In the genomic region with DNA sequence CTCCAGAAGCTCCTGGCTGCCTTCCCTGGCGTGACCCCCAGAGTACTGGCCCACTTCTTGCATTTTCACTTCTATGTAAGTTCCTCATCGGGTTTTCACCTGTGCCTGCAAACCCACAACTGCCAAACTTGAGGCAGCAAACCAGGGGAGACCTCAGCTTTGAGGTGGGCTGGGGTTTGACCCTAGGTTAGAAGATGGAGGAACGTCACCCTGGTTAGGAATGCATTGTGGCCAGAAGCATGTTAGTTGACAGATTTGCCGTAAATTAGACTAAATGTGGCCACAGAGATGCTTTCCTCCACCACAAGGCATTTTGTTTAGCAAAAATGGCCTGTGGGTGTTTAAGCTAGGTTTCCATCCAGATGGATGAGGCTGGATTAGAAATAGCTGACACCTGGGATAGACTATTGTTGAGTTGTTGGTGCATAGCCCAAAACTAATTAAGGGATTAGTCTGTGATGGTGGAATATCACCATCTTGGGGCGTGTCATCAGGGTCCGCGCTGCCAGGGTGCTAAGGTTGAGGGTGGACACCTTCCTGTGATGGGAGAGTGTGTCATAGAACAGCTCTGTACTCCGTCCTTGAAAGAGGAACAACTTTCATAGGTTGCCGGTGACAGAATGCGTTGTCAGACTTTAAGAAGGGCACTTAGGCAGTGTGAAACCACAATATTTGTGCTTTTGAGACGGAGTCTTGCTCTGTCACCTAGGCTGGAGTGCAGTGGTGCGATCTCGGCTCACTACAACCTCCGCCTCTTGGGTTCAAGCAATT, we compare ENCODE assay signal across 27 cellular contexts. TPM values are rescaled to one million over a fixed set of nuclear protein-coding genes. Genes with fewer than 3 reads are reported as not detected.
DNase-seq lines count a peak whose midpoint lies in the region; ATAC-seq lines count a peak whose summit lies in the region.
"Had no signal": no experiment of that assay in that cellular context is flagged by ENCODE, and none has a peak within 500 bp of the region (broad histone marks: within the 10 kb centered on the region; RNA-seq: fewer than 3 reads in every experiment).

No MANE protein-coding gene starts in this region.

- no peaks in the 10 kb centered on the region for H3K9me3 Mint-ChIP-seq in activated T-cell treated with anti-CD3 and anti-CD28 coated beads, Interleukin-2, amount 50 U/mL, for 24 hours
- no peaks in the 10 kb centered on the region for H3K9me3 Mint-ChIP-seq in activated T-cell treated with anti-CD3 and anti-CD28 coated beads, Interleukin-2, amount 50 U/mL, for 4 hours
- H3K9me3 Mint-ChIP-seq in stimulated activated memory B cell treated with anti-CD40 and anti-IgM and Interleukin-4, amounts not matched to agents 10 μg/mL and 1 μg/mL and 100 μg/mL, for 72 hours: no peaks in the 10 kb centered on the region
- H3K9me3 Mint-ChIP-seq in activated T-helper 1 cell treated with anti-CD3 and anti-CD28 coated beads, Interleukin-12 subunit alpha, Interleukin-12 subunit beta, Interleukin-2, Interleukin-4 antibody, amounts not matched to agents 30 ng/mL and 10 ng/mL and 1 ng/mL, durations not matched to agents 14 hours and 24 hours and 36 hours: no peaks in the 10 kb centered on the region
- H3K9me3 Mint-ChIP-seq: activated naive CD4-positive, alpha-beta T cell treated with anti-CD3 and anti-CD28 coated beads, Interleukin-2, amount 10 ng/mL, durations not matched to agents 7 days and 5 days; H9; naive B cell had no signal

- intact Hi-C loops in activated T-helper 1 cell treated with anti-CD3 and anti-CD28 coated beads, Interleukin-12 subunit alpha, Interleukin-12 subunit beta, Interleukin-2, Interleukin-4 antibody, amounts not matched to agents 30 ng/mL and 10 ng/mL and 1 ng/mL, durations not matched to agents 14 hours and 24 hours and 36 hours (cut with micrococcal nuclease): loop anchor here (10.0 kb wide), 1 partner anchor 404 kb away; the partner anchor contains the start of gene DUSP7

- no peak for DNase-seq in activated T-cell treated with anti-CD3 and anti-CD28 coated beads, Interleukin-2, amount 50 U/mL, for 24 hours
- no peak for DNase-seq in activated T-cell treated with anti-CD3 and anti-CD28 coated beads, Interleukin-2, amount 50 U/mL, for 4 hours
- DNase-seq in T-helper 17 cell: no peak
- DNase-seq in stimulated activated CD4-positive, alpha-beta T cell treated with anti-CD3 and anti-CD28 coated beads, Interleukin-4, amount 100 ng/mL, for 4 hours: no peak
- no peak for DNase-seq in activated T-helper 1 cell treated with anti-CD3 and anti-CD28 coated beads, Interleukin-12 subunit alpha, Interleukin-12 subunit beta, Interleukin-2, Interleukin-4 antibody, amounts not matched to agents 30 ng/mL and 10 ng/mL and 1 ng/mL, durations not matched to agents 14 hours and 24 hours and 36 hours (ENCODE audit: low spot score)
- DNase-seq: 8988T; activated CD4-positive, CD25-positive, alpha-beta regulatory T cell; activated CD8-positive, alpha-beta T cell treated with anti-CD3 and anti-CD28 coated beads, Interleukin-2, amount 10 ng/mL, durations not matched to agents 7 days and 5 days; activated naive CD4-positive, alpha-beta T cell treated with anti-CD3 and anti-CD28 coated beads, Interleukin-2, amount 10 ng/mL, durations not matched to agents 7 days and 5 days; activated T-cell treated with anti-CD3 and anti-CD28 coated beads, Interleukin-2, amount 50 U/mL, for 1 hour; AML-193; anterior cingulate cortex; cerebellar nuclear complex; effector CD4-positive, alpha-beta T cell; gastrocnemius medialis; H9; Kasumi-1; mesendoderm; naive B cell; NCI-H446 treated with DMSO at 0.1 percent for 48 hours; pancreas; stimulated activated CD8-positive, alpha-beta memory T cell treated with anti-CD3 and anti-CD28 coated beads, Interleukin-4, amount 100 ng/mL, for 48 hours; T1000; upper lobe of right lung had no signal

- H3K27ac Mint-ChIP-seq in activated T-cell treated with anti-CD3 and anti-CD28 coated beads, Interleukin-2, amount 50 U/mL, for 24 hours: peak overlapping the region; percentile 67
- peak overlapping the region; percentile 19 for H3K27ac Mint-ChIP-seq in T-helper 17 cell
- H3K27ac Mint-ChIP-seq in stimulated activated memory B cell treated with anti-CD40 and anti-IgM and Interleukin-4, amounts not matched to agents 10 μg/mL and 1 μg/mL and 100 μg/mL, for 72 hours: peak overlapping the region; percentile 37
- no peak overlapping the region for H3K27ac Mint-ChIP-seq in activated T-helper 1 cell treated with anti-CD3 and anti-CD28 coated beads, Interleukin-12 subunit alpha, Interleukin-12 subunit beta, Interleukin-2, Interleukin-4 antibody, amounts not matched to agents 30 ng/mL and 10 ng/mL and 1 ng/mL, durations not matched to agents 14 hours and 24 hours and 36 hours
- H3K27ac Mint-ChIP-seq: activated CD8-positive, alpha-beta T cell treated with anti-CD3 and anti-CD28 coated beads, Interleukin-2, amount 10 ng/mL, durations not matched to agents 7 days and 5 days; activated naive CD4-positive, alpha-beta T cell treated with anti-CD3 and anti-CD28 coated beads, Interleukin-2, amount 10 ng/mL, durations not matched to agents 7 days and 5 days had no signal

- H3K4me1 Mint-ChIP-seq in activated T-cell treated with anti-CD3 and anti-CD28 coated beads, Interleukin-2, amount 50 U/mL, for 24 hours (ENCODE audit: low read depth): peaks cover 54% of the 10 kb centered on the region
- H3K4me1 Mint-ChIP-seq in activated T-cell treated with anti-CD3 and anti-CD28 coated beads, Interleukin-2, amount 50 U/mL, for 4 hours (ENCODE audit: low read depth): peaks cover 40% of the 10 kb centered on the region
- H3K4me1 Mint-ChIP-seq in T-helper 17 cell: peaks cover 26% of the 10 kb centered on the region
- peaks cover 62% of the 10 kb centered on the region for H3K4me1 Mint-ChIP-seq in stimulated activated memory B cell treated with anti-CD40 and anti-IgM and Interleukin-4, amounts not matched to agents 10 μg/mL and 1 μg/mL and 100 μg/mL, for 72 hours
- peaks cover 44% of the 10 kb centered on the region for H3K4me1 Mint-ChIP-seq in activated T-helper 1 cell treated with anti-CD3 and anti-CD28 coated beads, Interleukin-12 subunit alpha, Interleukin-12 subunit beta, Interleukin-2, Interleukin-4 antibody, amounts not matched to agents 30 ng/mL and 10 ng/mL and 1 ng/mL, durations not matched to agents 14 hours and 24 hours and 36 hours (ENCODE audit: low read depth)

- no peaks in the 10 kb centered on the region for H3K9me3 ChIP-seq in T-helper 17 cell (ENCODE audit: control insufficient read depth, low read length, poor library complexity, severe bottlenecking)
- H3K9me3 ChIP-seq: esophagus muscularis mucosa, gastrocnemius medialis, pancreas, upper lobe of right lung had no signal

- peaks cover 70% of the 10 kb centered on the region for H3K36me3 Mint-ChIP-seq in activated T-cell treated with anti-CD3 and anti-CD28 coated beads, Interleukin-2, amount 50 U/mL, for 24 hours (ENCODE audit: low read depth)
- peaks cover 16% of the 10 kb centered on the region for H3K36me3 Mint-ChIP-seq in activated T-cell treated with anti-CD3 and anti-CD28 coated beads, Interleukin-2, amount 50 U/mL, for 4 hours (ENCODE audit: insufficient read depth)
- peaks cover 2% of the 10 kb centered on the region for H3K36me3 Mint-ChIP-seq in T-helper 17 cell (ENCODE audit: low read depth)
- peaks cover 16% of the 10 kb centered on the region for H3K36me3 Mint-ChIP-seq in stimulated activated memory B cell treated with anti-CD40 and anti-IgM and Interleukin-4, amounts not matched to agents 10 μg/mL and 1 μg/mL and 100 μg/mL, for 72 hours
- peaks cover 29% of the 10 kb centered on the region for H3K36me3 Mint-ChIP-seq in activated T-helper 1 cell treated with anti-CD3 and anti-CD28 coated beads, Interleukin-12 subunit alpha, Interleukin-12 subunit beta, Interleukin-2, Interleukin-4 antibody, amounts not matched to agents 30 ng/mL and 10 ng/mL and 1 ng/mL, durations not matched to agents 14 hours and 24 hours and 36 hours (ENCODE audit: low read depth)
- H3K36me3 Mint-ChIP-seq: naive B cell had no signal

- no peaks in the 10 kb centered on the region for H3K27me3 Mint-ChIP-seq in activated T-cell treated with anti-CD3 and anti-CD28 coated beads, Interleukin-2, amount 50 U/mL, for 24 hours
- no peaks in the 10 kb centered on the region for H3K27me3 Mint-ChIP-seq in activated T-cell treated with anti-CD3 and anti-CD28 coated beads, Interleukin-2, amount 50 U/mL, for 4 hours (ENCODE audit: low read depth)
- H3K27me3 Mint-ChIP-seq in T-helper 17 cell: no peaks in the 10 kb centered on the region
- no peaks in the 10 kb centered on the region for H3K27me3 Mint-ChIP-seq in stimulated activated memory B cell treated with anti-CD40 and anti-IgM and Interleukin-4, amounts not matched to agents 10 μg/mL and 1 μg/mL and 100 μg/mL, for 72 hours
- H3K27me3 Mint-ChIP-seq in activated T-helper 1 cell treated with anti-CD3 and anti-CD28 coated beads, Interleukin-12 subunit alpha, Interleukin-12 subunit beta, Interleukin-2, Interleukin-4 antibody, amounts not matched to agents 30 ng/mL and 10 ng/mL and 1 ng/mL, durations not matched to agents 14 hours and 24 hours and 36 hours (ENCODE audit: insufficient read depth): no peaks in the 10 kb centered on the region
- H3K27me3 Mint-ChIP-seq: activated naive CD4-positive, alpha-beta T cell treated with anti-CD3 and anti-CD28 coated beads, Interleukin-2, amount 10 ng/mL, durations not matched to agents 7 days and 5 days; naive B cell had no signal

- ATAC-seq in activated T-cell treated with anti-CD3 and anti-CD28 coated beads, Interleukin-2, amount 50 U/mL, for 4 hours: no peak
- no peak for ATAC-seq in T-helper 17 cell
- ATAC-seq in stimulated activated memory B cell treated with anti-CD40 and anti-IgM and Interleukin-4, amounts not matched to agents 10 μg/mL and 1 μg/mL and 100 μg/mL, for 72 hours: peak; percentile 51
- ATAC-seq: activated CD8-positive, alpha-beta T cell treated with anti-CD3 and anti-CD28 coated beads, Interleukin-2, amount 10 ng/mL, durations not matched to agents 7 days and 5 days; gastrocnemius medialis; pancreas; right cardiac atrium; upper lobe of right lung had no signal

- H3K4me3 Mint-ChIP-seq in activated T-cell treated with anti-CD3 and anti-CD28 coated beads, Interleukin-2, amount 50 U/mL, for 24 hours: no peak overlapping the region
- H3K4me3 Mint-ChIP-seq in activated T-cell treated with anti-CD3 and anti-CD28 coated beads, Interleukin-2, amount 50 U/mL, for 4 hours: no peak overlapping the region
- no peak overlapping the region for H3K4me3 Mint-ChIP-seq in T-helper 17 cell
- H3K4me3 Mint-ChIP-seq in stimulated activated memory B cell treated with anti-CD40 and anti-IgM and Interleukin-4, amounts not matched to agents 10 μg/mL and 1 μg/mL and 100 μg/mL, for 72 hours: no peak overlapping the region
- no peak overlapping the region for H3K4me3 Mint-ChIP-seq in activated T-helper 1 cell treated with anti-CD3 and anti-CD28 coated beads, Interleukin-12 subunit alpha, Interleukin-12 subunit beta, Interleukin-2, Interleukin-4 antibody, amounts not matched to agents 30 ng/mL and 10 ng/mL and 1 ng/mL, durations not matched to agents 14 hours and 24 hours and 36 hours
- H3K4me3 Mint-ChIP-seq: activated CD8-positive, alpha-beta T cell treated with anti-CD3 and anti-CD28 coated beads, Interleukin-2, amount 10 ng/mL, durations not matched to agents 7 days and 5 days; activated naive CD4-positive, alpha-beta T cell treated with anti-CD3 and anti-CD28 coated beads, Interleukin-2, amount 10 ng/mL, durations not matched to agents 7 days and 5 days had no signal

RNA-seq across cellular contexts. Expression of gene NISCH, which starts 3.6 kb away (rescaled TPM):
- total RNA-seq in activated T-cell treated with anti-CD3 and anti-CD28 coated beads, Interleukin-2, amount 50 U/mL, for 4 hours: 10 to 100 TPM; 60.2 to 69.1 (median 67.9) TPM
- total RNA-seq in T-helper 17 cell: 100 to 1,000 TPM; 121 to 146 TPM
- total RNA-seq in activated T-helper 1 cell treated with anti-CD3 and anti-CD28 coated beads, Interleukin-12 subunit alpha, Interleukin-12 subunit beta, Interleukin-2, Interleukin-4 antibody, amounts not matched to agents 30 ng/mL and 10 ng/mL and 1 ng/mL, durations not matched to agents 14 hours and 24 hours and 36 hours: 72.0 and 74.2 TPM in 2 replicates

RNA-seq across cellular contexts. Expression of gene TNNC1, which starts 5.1 kb away (rescaled TPM):
- total RNA-seq in activated T-cell treated with anti-CD3 and anti-CD28 coated beads, Interleukin-2, amount 50 U/mL, for 4 hours: 1 to 10 TPM in 2 of 3 donors, under 1 TPM in 1; 0.46 to 1.4 (median 1.1) TPM
- total RNA-seq in T-helper 17 cell: 1 to 10 TPM; 3.7 to 3.8 TPM
- total RNA-seq in activated T-helper 1 cell treated with anti-CD3 and anti-CD28 coated beads, Interleukin-12 subunit alpha, Interleukin-12 subunit beta, Interleukin-2, Interleukin-4 antibody, amounts not matched to agents 30 ng/mL and 10 ng/mL and 1 ng/mL, durations not matched to agents 14 hours and 24 hours and 36 hours: 0.32 and 0.67 TPM in 2 replicates

RNA-seq across cellular contexts. Expression of gene SEMA3G, which starts 14.1 kb away (rescaled TPM):
- under 1 TPM; 0.05 to 0.24 (median 0.08) TPM for total RNA-seq in activated T-cell treated with anti-CD3 and anti-CD28 coated beads, Interleukin-2, amount 50 U/mL, for 4 hours
- total RNA-seq in T-helper 17 cell: 1 to 10 TPM; 1.5 to 2.3 TPM
- total RNA-seq in activated T-helper 1 cell treated with anti-CD3 and anti-CD28 coated beads, Interleukin-12 subunit alpha, Interleukin-12 subunit beta, Interleukin-2, Interleukin-4 antibody, amounts not matched to agents 30 ng/mL and 10 ng/mL and 1 ng/mL, durations not matched to agents 14 hours and 24 hours and 36 hours: 0.13 TPM in 1 of 2 replicates, not detected in the other

RNA-seq across cellular contexts. Expression of gene STAB1, which starts 36.2 kb away (rescaled TPM):
- under 1 TPM; 0.30 to 0.73 (median 0.40) TPM for total RNA-seq in activated T-cell treated with anti-CD3 and anti-CD28 coated beads, Interleukin-2, amount 50 U/mL, for 4 hours
- 1 to 10 TPM; 1.7 to 4.9 TPM for total RNA-seq in T-helper 17 cell
- total RNA-seq in activated T-helper 1 cell treated with anti-CD3 and anti-CD28 coated beads, Interleukin-12 subunit alpha, Interleukin-12 subunit beta, Interleukin-2, Interleukin-4 antibody, amounts not matched to agents 30 ng/mL and 10 ng/mL and 1 ng/mL, durations not matched to agents 14 hours and 24 hours and 36 hours: 0.05 and 0.16 TPM in 2 replicates

RNA-seq across cellular contexts. Expression of gene PHF7, which starts 48.5 kb away (rescaled TPM):
- total RNA-seq in activated T-cell treated with anti-CD3 and anti-CD28 coated beads, Interleukin-2, amount 50 U/mL, for 4 hours: 1 to 10 TPM; 3.6 to 5.0 (median 4.8) TPM
- 10 to 100 TPM; 11.1 to 13.0 TPM for total RNA-seq in T-helper 17 cell
- 11.1 and 11.4 TPM in 2 replicates for total RNA-seq in activated T-helper 1 cell treated with anti-CD3 and anti-CD28 coated beads, Interleukin-12 subunit alpha, Interleukin-12 subunit beta, Interleukin-2, Interleukin-4 antibody, amounts not matched to agents 30 ng/mL and 10 ng/mL and 1 ng/mL, durations not matched to agents 14 hours and 24 hours and 36 hours
